Comparison of ENCODE assay signal across 1 cellular context in genomic region chr6:6320901-6321300, GRCh38.
TF ChIP-seq lines count a peak whose summit lies in the region.

No MANE protein-coding gene starts in this region.

TF ChIP-seq in IMR-90, 13 proteins besides CTCF, POLR2A, EP300 and RAD21:
- TF ChIP-seq BHLHE40 (IDR thresholded peaks at IDR 0.05; ENCODE audit: low read depth, low read length) (no peak), SMC3 (IDR thresholded peaks at IDR 0.05; ENCODE audit: low read depth, low read length) (no peak), NFE2L2 (IDR thresholded peaks at IDR 0.05; ENCODE audit: low read depth, low read length) (no peak), FOS (IDR thresholded peaks at IDR 0.05; ENCODE audit: low read depth, low read length) (no peak), CEBPB (IDR thresholded peaks at IDR 0.05; ENCODE audit: low read depth, low read length) (no peak), RFX5 (IDR thresholded peaks at IDR 0.05; ENCODE audit: low read depth, low read length) (no peak)
